Comparison of ENCODE assay signal across 13 cellular contexts in the genomic region with DNA sequence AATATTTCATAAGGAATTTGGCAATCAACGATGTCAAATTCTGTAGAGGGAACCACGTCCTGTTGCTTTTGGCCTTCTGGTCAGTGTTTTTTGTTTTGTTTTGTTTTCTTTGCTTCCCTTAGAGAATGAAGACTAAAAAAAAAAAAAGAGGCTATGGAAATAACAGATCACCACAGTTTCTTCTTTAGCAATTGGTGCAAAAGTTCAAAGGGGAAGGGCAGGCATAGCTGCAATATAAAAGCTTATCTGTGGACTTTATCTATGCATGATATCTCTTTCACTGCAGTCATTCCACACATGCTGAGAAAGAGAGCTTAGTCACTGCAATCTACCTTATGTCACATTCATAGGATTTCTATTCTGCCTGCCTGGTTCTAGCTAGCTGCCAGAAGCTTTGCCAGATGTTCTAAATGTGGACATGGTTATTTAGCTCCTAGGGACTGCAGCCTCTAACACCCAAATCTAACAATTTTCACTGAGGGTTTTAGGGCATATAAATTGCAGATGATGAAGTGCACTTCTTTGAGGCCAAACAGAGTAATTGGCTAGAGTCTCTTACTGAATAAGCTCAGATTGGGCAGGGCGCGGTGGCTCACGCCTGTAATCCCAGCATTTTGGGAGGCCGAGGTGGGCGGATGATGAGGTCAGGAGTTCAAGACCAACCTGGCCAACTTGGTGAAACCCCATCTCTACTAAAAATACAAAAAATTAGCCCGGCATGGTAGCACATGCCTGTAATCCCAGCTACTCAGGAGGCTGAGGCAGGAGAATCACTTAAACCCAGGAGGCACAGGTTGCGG.
A peak's percentile ranks its signal among the peaks of the same experiment; 100 is the strongest.
DNase-seq lines count a peak whose midpoint lies in the region; ATAC-seq and TF ChIP-seq lines count a peak whose summit lies in the region.
"Had no signal": no experiment of that assay in that cellular context is flagged by ENCODE, and none has a peak within 500 bp of the region (broad histone marks: within the 10 kb centered on the region; RNA-seq: fewer than 3 reads in every experiment).

No MANE protein-coding gene starts in this region.

- peak; percentile 87 for DNase-seq in DMS 273 (lab: John Stamatoyannopoulos, UW; ENCODE audit: unreplicated experiment)
- DNase-seq in PC-3 = peak; percentile 32
- peak; percentile 64 to 95 for DNase-seq in fibroblast of lung (ENCODE audit: low read depth in 2 of 2)
- DNase-seq in osteoblast (ENCODE audit: insufficient read length, low spot score, missing footprints) = no peak
- no peak for DNase-seq in hippocampal formation (lab: John Stamatoyannopoulos, UW)
- DNase-seq in NCI-H1048 (lab: John Stamatoyannopoulos, UW) = no peak
- DNase-seq: activated B cell treated with CpG ODN at 0.5 μM for 24 hours; GDM1; NCI-H524 treated with DMSO at 0.1 percent for 48 hours; stimulated activated naive CD4-positive, alpha-beta T cell treated with Interleukin-2 at 50 U/mL for 16 hours had no signal

- H3K4me1 ChIP-seq in PC-3 (ENCODE audit: insufficient read depth, low read length) = no peaks in the 10 kb centered on the region
- H3K4me1 ChIP-seq in fibroblast of lung (ENCODE audit: control insufficient read depth, extremely low read depth, insufficient read depth, low read length) = peaks cover 3% of the 10 kb centered on the region
- H3K4me1 ChIP-seq in osteoblast (ENCODE audit: insufficient read depth, low read length) = peaks cover 14% of the 10 kb centered on the region

- no peaks in the 10 kb centered on the region; the same call in 1 of the 2 replicates for H3K9me3 ChIP-seq in PC-3 (ENCODE audit: low read length)
- H3K9me3 ChIP-seq in fibroblast of lung (ENCODE audit: control insufficient read depth, insufficient read depth, low read depth, low read length) = no peaks in the 10 kb centered on the region
- no peaks in the 10 kb centered on the region for H3K9me3 ChIP-seq in osteoblast (ENCODE audit: low read depth, low read length)

- H4K20me1 ChIP-seq in PC-3 (ENCODE audit: low read length) = no peaks in the 10 kb centered on the region
- H4K20me1 ChIP-seq in fibroblast of lung (ENCODE audit: control insufficient read depth, extremely low read depth, insufficient read depth, low read length) = no peaks in the 10 kb centered on the region
- no peaks in the 10 kb centered on the region for H4K20me1 ChIP-seq in osteoblast (ENCODE audit: insufficient read depth, low read length)

- H3F3A ChIP-seq in PC-3 (ENCODE audit: low read length, unreplicated experiment) = no peaks in the 10 kb centered on the region

- no peak for TF ChIP-seq POLR2A in GM18505 (IDR thresholded peaks at IDR 0.05; ENCODE audit: borderline replicate concordance, extremely low read depth, insufficient read depth, insufficient read length)

- no peak overlapping the region for H2AFZ ChIP-seq in PC-3 (ENCODE audit: low read length)
- no peak overlapping the region for H2AFZ ChIP-seq in fibroblast of lung (ENCODE audit: low read length)
- H2AFZ ChIP-seq in osteoblast (ENCODE audit: low read length) = peak overlapping the region; percentile 35

- intact Hi-C loops in PC-3 (cut with micrococcal nuclease) = no loop called here

- CTCF ChIA-PET in PC-3 (lab: Charles Lee) = no interaction called here

- H3K4me3 ChIP-seq in PC-3 (ENCODE audit: low read length) (no peak overlapping the region), fibroblast of lung (replicated peaks in 1 of 4; ENCODE audit: control extremely low read depth in 1 of 4, insufficient read depth in 1 of 4, low read depth in 3 of 4, low read length in 4 of 4) (no peak overlapping the region), osteoblast (ENCODE audit: insufficient read depth, low read length) (no peak overlapping the region)

- POLR2A ChIA-PET in PC-3 (lab: Charles Lee; ENCODE audit: unreplicated experiment) = no interaction called here

- TF ChIP-seq CTCF in PC-3 (conservative IDR thresholded peaks at IDR 0.05; ENCODE audit: low read depth, low read length) (no peak), fibroblast of lung (conservative IDR thresholded peaks at IDR 0.05 in 1 of 2, IDR thresholded peaks at IDR 0.05 in 1 of 2; ENCODE audit: low read depth in 1 of 2, low read length in 2 of 2) (no peak), osteoblast (IDR thresholded peaks at IDR 0.05; ENCODE audit: extremely low read depth, low read depth, low read length) (no peak)

- H3K4me2 ChIP-seq in PC-3 (ENCODE audit: low read length) (no peak overlapping the region), fibroblast of lung (ENCODE audit: extremely low read depth, insufficient read depth, low read length) (no peak overlapping the region), osteoblast (ENCODE audit: insufficient read depth, low read length) (peak overlapping the region; percentile 65)

- H3K27ac ChIP-seq in PC-3 (ENCODE audit: low read length) = no peak overlapping the region
- no peak overlapping the region for H3K27ac ChIP-seq in fibroblast of lung (ENCODE audit: insufficient read depth, low read length)
- peak overlapping the region; percentile 94 for H3K27ac ChIP-seq in osteoblast (ENCODE audit: low read depth, low read length)
- H3K27ac ChIP-seq: HL-60 had no signal

- H3K79me2 ChIP-seq in PC-3 (ENCODE audit: low read length) = no peaks in the 10 kb centered on the region
- no peaks in the 10 kb centered on the region for H3K79me2 ChIP-seq in fibroblast of lung (ENCODE audit: control insufficient read depth, insufficient read depth, low read length)
- no peaks in the 10 kb centered on the region for H3K79me2 ChIP-seq in osteoblast (ENCODE audit: insufficient read depth, low read length)

- no peaks in the 10 kb centered on the region for H3K36me3 ChIP-seq in PC-3 (ENCODE audit: low read depth, low read length)
- no peaks in the 10 kb centered on the region for H3K36me3 ChIP-seq in fibroblast of lung (ENCODE audit: control insufficient read depth, insufficient read depth, low read length)
- no peaks in the 10 kb centered on the region for H3K36me3 ChIP-seq in osteoblast (ENCODE audit: insufficient read depth, low read length)

- no peak overlapping the region for H3K9ac ChIP-seq in PC-3 (ENCODE audit: low read length)
- no peak overlapping the region for H3K9ac ChIP-seq in fibroblast of lung (ENCODE audit: insufficient read depth, low read length)

- no peaks in the 10 kb centered on the region for H3K9me2 ChIP-seq in PC-3 (replicated peaks; ENCODE audit: low read length)

- H3K27me3 ChIP-seq in PC-3 (ENCODE audit: low read length) (no peaks in the 10 kb centered on the region), fibroblast of lung (ENCODE audit: control insufficient read depth, insufficient read depth, low read length) (no peaks in the 10 kb centered on the region), osteoblast (ENCODE audit: insufficient read depth, low read length) (no peaks in the 10 kb centered on the region)

- no TSS peak for BruUV-seq in PC-3 (replicated peaks; lab: Mats Ljungman, UMichigan)

- no peak for ATAC-seq in PC-3
- no peak for ATAC-seq in GM18505 (IDR thresholded peaks at IDR 0.05; ENCODE audit: unreplicated experiment)
- no peak for ATAC-seq in GM19463 (IDR thresholded peaks at IDR 0.05; ENCODE audit: unreplicated experiment)

Comparison
In these comparisons a context has a peak if more than half of its experiments do, and no peak if none do; other contexts are left out.
1. DNase-seq: peak in DMS 273 (single experiment), PC-3 (single experiment) and fibroblast of lung (2 of 2); none in osteoblast (single experiment), hippocampal formation (0 of 2) and NCI-H1048 (single experiment).